15 cellular contexts compared by ENCODE assay signal in genomic region chr9:75102177-75102790, GRCh38. TPM values are rescaled to one million over a fixed set of nuclear protein-coding genes. Genes with fewer than 3 reads are reported as not detected.
DNase-seq lines count a peak whose midpoint lies in the region; ATAC-seq and TF ChIP-seq lines count a peak whose summit lies in the region.
"Had no signal": no experiment of that assay in that cellular context is flagged by ENCODE, and none has a peak within 500 bp of the region (broad histone marks: within the 10 kb centered on the region; RNA-seq: fewer than 3 reads in every experiment).

No MANE protein-coding gene starts in this region.

- H3K9me3 Mint-ChIP-seq in activated naive CD4-positive, alpha-beta T cell treated with anti-CD3 and anti-CD28 coated beads, Interleukin-2, amount 50 U/mL, for 24 hours, result no peaks in the 10 kb centered on the region
- no peaks in the 10 kb centered on the region for H3K9me3 Mint-ChIP-seq in activated naive CD4-positive, alpha-beta T cell treated with anti-CD3 and anti-CD28 coated beads for 36 hours
- H3K9me3 Mint-ChIP-seq in WTC11 (no peaks in the 10 kb centered on the region), immature natural killer cell (no peaks in the 10 kb centered on the region)
- H3K9me3 Mint-ChIP-seq in stimulated activated naive B cell treated with anti-CD40 and anti-IgM and Interleukin-4, amounts not matched to agents 10 μg/mL and 1 μg/mL and 100 μg/mL, for 72 hours, result no peaks in the 10 kb centered on the region

- H3K27ac ChIP-seq in substantia nigra (ENCODE audit: low read depth, low read length, poor library complexity, severe bottlenecking), result no peak overlapping the region
- H3K27ac ChIP-seq: RWPE1 had no signal

- ATAC-seq in WTC11, result no peak
- no peak for ATAC-seq in stimulated activated naive B cell treated with anti-CD40 and anti-IgM and Interleukin-4, amounts not matched to agents 10 μg/mL and 1 μg/mL and 100 μg/mL, for 72 hours (replicated peaks)
- ATAC-seq: K562 had no signal

- H3K27ac Mint-ChIP-seq in activated naive CD4-positive, alpha-beta T cell treated with anti-CD3 and anti-CD28 coated beads, Interleukin-2, amount 50 U/mL, for 24 hours, result peak overlapping the region; percentile 63
- no peak overlapping the region for H3K27ac Mint-ChIP-seq in activated naive CD4-positive, alpha-beta T cell treated with anti-CD3 and anti-CD28 coated beads for 36 hours
- no peak overlapping the region for H3K27ac Mint-ChIP-seq in WTC11
- peak overlapping the region; percentile 86 to 96 (median 92) for H3K27ac Mint-ChIP-seq in immature natural killer cell
- peak overlapping the region; percentile 43 for H3K27ac Mint-ChIP-seq in stimulated activated naive B cell treated with anti-CD40 and anti-IgM and Interleukin-4, amounts not matched to agents 10 μg/mL and 1 μg/mL and 100 μg/mL, for 72 hours

- peaks cover 73% of the 10 kb centered on the region for H3K4me1 Mint-ChIP-seq in activated naive CD4-positive, alpha-beta T cell treated with anti-CD3 and anti-CD28 coated beads, Interleukin-2, amount 50 U/mL, for 24 hours
- H3K4me1 Mint-ChIP-seq in activated naive CD4-positive, alpha-beta T cell treated with anti-CD3 and anti-CD28 coated beads for 36 hours (ENCODE audit: low read depth), result peaks cover 51% of the 10 kb centered on the region
- peaks cover 10% of the 10 kb centered on the region for H3K4me1 Mint-ChIP-seq in WTC11
- H3K4me1 Mint-ChIP-seq in immature natural killer cell, result peaks cover 87 to 88% of the 10 kb centered on the region in 2 donors
- peaks cover 26 to 71% of the 10 kb centered on the region in 2 donors for H3K4me1 Mint-ChIP-seq in stimulated activated naive B cell treated with anti-CD40 and anti-IgM and Interleukin-4, amounts not matched to agents 10 μg/mL and 1 μg/mL and 100 μg/mL, for 72 hours

- H3K4me3 Mint-ChIP-seq in activated naive CD4-positive, alpha-beta T cell treated with anti-CD3 and anti-CD28 coated beads, Interleukin-2, amount 50 U/mL, for 24 hours, result no peak overlapping the region
- no peak overlapping the region for H3K4me3 Mint-ChIP-seq in activated naive CD4-positive, alpha-beta T cell treated with anti-CD3 and anti-CD28 coated beads for 36 hours
- H3K4me3 Mint-ChIP-seq in WTC11, result no peak overlapping the region
- peak overlapping the region; percentile 55 to 86 (median 73) for H3K4me3 Mint-ChIP-seq in immature natural killer cell
- no peak overlapping the region for H3K4me3 Mint-ChIP-seq in stimulated activated naive B cell treated with anti-CD40 and anti-IgM and Interleukin-4, amounts not matched to agents 10 μg/mL and 1 μg/mL and 100 μg/mL, for 72 hours

- DNase-seq in activated naive CD4-positive, alpha-beta T cell treated with anti-CD3 and anti-CD28 coated beads for 36 hours, result no peak
- DNase-seq in WTC11 (ENCODE audit: low spot score) (no peak), immature natural killer cell (peak in 2 of 3 donors; percentile 26 to 43), nucleus accumbens (lab: John Stamatoyannopoulos, UW) (no peak), substantia nigra (lab: John Stamatoyannopoulos, UW) (no peak), HK-2 (ENCODE audit: unreplicated experiment) (no peak)
- DNase-seq in stimulated activated naive B cell treated with anti-CD40 and anti-IgM and Interleukin-4, amounts not matched to agents 10 μg/mL and 1 μg/mL and 100 μg/mL, for 72 hours, result no peak
- DNase-seq: DMS 273 treated with DMSO at 0.1 percent for 48 hours; NCI-H1436 treated with DMSO at 0.1 percent for 48 hours; NCI-H69; NK-92 treated with Interleukin-12 subunit alpha and Interleukin-12 subunit beta, amount 100 ng/mL, for 24 hours; OCI-M1 had no signal

- intact Hi-C loops in activated naive CD4-positive, alpha-beta T cell treated with anti-CD3 and anti-CD28 coated beads for 36 hours (cut with micrococcal nuclease), result no loop called here

- no peaks in the 10 kb centered on the region for H3K27me3 Mint-ChIP-seq in activated naive CD4-positive, alpha-beta T cell treated with anti-CD3 and anti-CD28 coated beads, Interleukin-2, amount 50 U/mL, for 24 hours
- no peaks in the 10 kb centered on the region for H3K27me3 Mint-ChIP-seq in activated naive CD4-positive, alpha-beta T cell treated with anti-CD3 and anti-CD28 coated beads for 36 hours (ENCODE audit: low read depth)
- H3K27me3 Mint-ChIP-seq in WTC11 (ENCODE audit: low read depth) (no peaks in the 10 kb centered on the region), immature natural killer cell (ENCODE audit: low read depth in 3 of 3) (no peaks in the 10 kb centered on the region)
- no peaks in the 10 kb centered on the region for H3K27me3 Mint-ChIP-seq in stimulated activated naive B cell treated with anti-CD40 and anti-IgM and Interleukin-4, amounts not matched to agents 10 μg/mL and 1 μg/mL and 100 μg/mL, for 72 hours

- H3K36me3 Mint-ChIP-seq in activated naive CD4-positive, alpha-beta T cell treated with anti-CD3 and anti-CD28 coated beads, Interleukin-2, amount 50 U/mL, for 24 hours, result peaks cover 14% of the 10 kb centered on the region
- peaks cover 17% of the 10 kb centered on the region for H3K36me3 Mint-ChIP-seq in activated naive CD4-positive, alpha-beta T cell treated with anti-CD3 and anti-CD28 coated beads for 36 hours (ENCODE audit: low read depth)
- H3K36me3 Mint-ChIP-seq in WTC11, result no peaks in the 10 kb centered on the region
- peaks cover 0 to 5% (median 4%) of the 10 kb centered on the region in 3 donors for H3K36me3 Mint-ChIP-seq in immature natural killer cell
- H3K36me3 Mint-ChIP-seq in stimulated activated naive B cell treated with anti-CD40 and anti-IgM and Interleukin-4, amounts not matched to agents 10 μg/mL and 1 μg/mL and 100 μg/mL, for 72 hours, result peaks cover 16 to 32% of the 10 kb centered on the region in 2 donors

- CTCF ChIA-PET in activated naive CD4-positive, alpha-beta T cell treated with anti-CD3 and anti-CD28 coated beads for 36 hours (lab: Charles Lee), result no interaction called here
- CTCF ChIA-PET in WTC11 (lab: Charles Lee), result no interaction called here

- no peak for TF ChIP-seq CTCF in WTC11 (IDR thresholded peaks at IDR 0.05)

- POLR2A ChIA-PET in WTC11 (lab: Charles Lee), result no interaction called here

TF ChIP-seq in WTC11, 78 proteins besides CTCF, POLR2A, EP300 and RAD21:
- no peak for TF ChIP-seq ZNF671 (CRISPR knock-in tag; IDR thresholded peaks at IDR 0.05)
- 0 out of 2 replicates have a peak, but pooled peaks have one; percentile 10 for TF ChIP-seq ZNF121 (CRISPR knock-in tag; IDR thresholded peaks at IDR 0.05)

RNA-seq across cellular contexts. Expression of gene OSTF1, which starts 14.0 kb away (rescaled TPM):
- total RNA-seq in activated naive CD4-positive, alpha-beta T cell treated with anti-CD3 and anti-CD28 coated beads for 36 hours, result 100 to 1,000 TPM; 102 to 104 TPM
- total RNA-seq in WTC11 (2021), result 15.0 to 17.8 TPM (median 16.1 TPM) in 3 replicates
- polyA plus RNA-seq in immature natural killer cell, result 100 to 1,000 TPM; 352 to 383 (median 365) TPM

RNA-seq across cellular contexts. Expression of gene NMRK1, which starts 14.3 kb away (rescaled TPM):
- 10 to 100 TPM; 20.6 to 22.6 TPM for total RNA-seq in activated naive CD4-positive, alpha-beta T cell treated with anti-CD3 and anti-CD28 coated beads for 36 hours
- 10.5 to 14.5 TPM (median 13.3 TPM) in 3 replicates for total RNA-seq in WTC11 (2021)
- 10 to 100 TPM; 35.2 to 95.8 (median 38.6) TPM for polyA plus RNA-seq in immature natural killer cell

Comparison
In these comparisons a context has a peak if more than half of its experiments do, and no peak if none do; other contexts are left out.
1. H3K27ac Mint-ChIP-seq: peak in activated naive CD4-positive, alpha-beta T cell treated with anti-CD3 and anti-CD28 coated beads, Interleukin-2, amount 50 U/mL, for 24 hours (single experiment), immature natural killer cell (6 of 6) and stimulated activated naive B cell treated with anti-CD40 and anti-IgM and Interleukin-4, amounts not matched to agents 10 μg/mL and 1 μg/mL and 100 μg/mL, for 72 hours (single experiment); none in activated naive CD4-positive, alpha-beta T cell treated with anti-CD3 and anti-CD28 coated beads for 36 hours (single experiment) and WTC11 (single experiment).
2. H3K4me3 Mint-ChIP-seq: peak in immature natural killer cell (5 of 5); none in activated naive CD4-positive, alpha-beta T cell treated with anti-CD3 and anti-CD28 coated beads, Interleukin-2, amount 50 U/mL, for 24 hours (single experiment), activated naive CD4-positive, alpha-beta T cell treated with anti-CD3 and anti-CD28 coated beads for 36 hours (single experiment), WTC11 (single experiment) and stimulated activated naive B cell treated with anti-CD40 and anti-IgM and Interleukin-4, amounts not matched to agents 10 μg/mL and 1 μg/mL and 100 μg/mL, for 72 hours (0 of 2).
3. DNase-seq: peak in immature natural killer cell (2 of 3); none in activated naive CD4-positive, alpha-beta T cell treated with anti-CD3 and anti-CD28 coated beads for 36 hours (single experiment), WTC11 (single experiment), stimulated activated naive B cell treated with anti-CD40 and anti-IgM and Interleukin-4, amounts not matched to agents 10 μg/mL and 1 μg/mL and 100 μg/mL, for 72 hours (single experiment), nucleus accumbens (0 of 56), substantia nigra (0 of 49) and HK-2 (single experiment).